In genomic region chr21:29301703-29302102, GRCh38 we compare ENCODE assay signal across 10 cellular contexts. TPM values are rescaled to one million over a fixed set of nuclear protein-coding genes. Genes with fewer than 3 reads are reported as not detected.
A peak's percentile ranks its signal among the peaks of the same experiment; 100 is the strongest.
DNase-seq lines count a peak whose midpoint lies in the region; ATAC-seq and TF ChIP-seq lines count a peak whose summit lies in the region.
"Had no signal": no experiment of that assay in that cellular context is flagged by ENCODE, and none has a peak within 500 bp of the region (broad histone marks: within the 10 kb centered on the region; RNA-seq: fewer than 3 reads in every experiment).

No MANE protein-coding gene starts in this region.

- DNase-seq in left ventricle myocardium inferior (no peak), left cardiac atrium (no peak), memory B cell (ENCODE audit: low spot score in 2 of 2) (no peak), vagina (ENCODE audit: extremely low spot score in 2 of 2) (no peak), dermis blood vessel endothelial cell (no peak)
- DNase-seq in activated T-helper 2 cell treated with anti-CD3 and anti-CD28 coated beads, Interferon-gamma antibody, Interleukin-2, Interleukin-4, amounts not matched to agents 10 μg/mL and 5 μg/mL and 100 μg/mL, durations not matched to agents 14 hours and 24 hours and 36 hours (ENCODE audit: low spot score) = no peak
- DNase-seq in activated CD4-positive, alpha-beta T cell treated with anti-CD3 and anti-CD28 coated beads for 1 hour = no peak
- DNase-seq: amniotic stem cell had no signal

- peak overlapping the region; percentile 34 for H3K4me3 Mint-ChIP-seq in activated T-helper 2 cell treated with anti-CD3 and anti-CD28 coated beads, Interferon-gamma antibody, Interleukin-2, Interleukin-4, amounts not matched to agents 10 μg/mL and 5 μg/mL and 100 μg/mL, durations not matched to agents 14 hours and 24 hours and 36 hours (ENCODE audit: low read depth)
- peak overlapping the region; percentile 21 for H3K4me3 Mint-ChIP-seq in memory B cell

- H3K9me3 Mint-ChIP-seq in activated T-helper 2 cell treated with anti-CD3 and anti-CD28 coated beads, Interferon-gamma antibody, Interleukin-2, Interleukin-4, amounts not matched to agents 10 μg/mL and 5 μg/mL and 100 μg/mL, durations not matched to agents 14 hours and 24 hours and 36 hours = no peaks in the 10 kb centered on the region
- H3K9me3 Mint-ChIP-seq in memory B cell = peaks cover 3% of the 10 kb centered on the region

- H3K36me3 ChIP-seq in left ventricle myocardium inferior = no peaks in the 10 kb centered on the region
- no peaks in the 10 kb centered on the region for H3K36me3 ChIP-seq in vagina

- intact Hi-C loops in left ventricle myocardium inferior (cut with micrococcal nuclease) = no loop called here
- intact Hi-C loops in left cardiac atrium (cut with DNase I) = loop anchor here in 1 of 2 donors (5.0 kb wide), 1 partner anchor 224 kb away; no protein-coding TSS in a partner anchor
- intact Hi-C loops in activated T-helper 2 cell treated with anti-CD3 and anti-CD28 coated beads, Interferon-gamma antibody, Interleukin-2, Interleukin-4, amounts not matched to agents 10 μg/mL and 5 μg/mL and 100 μg/mL, durations not matched to agents 14 hours and 24 hours and 36 hours (cut with micrococcal nuclease) = loop anchor here (2.0 to 5.0 kb wide), 2 partner anchors 154 to 209 kb away; no protein-coding TSS in a partner anchor
- intact Hi-C loops in vagina (cut with DNase I) = no loop called here

- no peak for TF ChIP-seq POLR2A in vagina (IDR thresholded peaks at IDR 0.05)

- H3K27ac ChIP-seq in left ventricle myocardium inferior (replicated peaks) = no peak overlapping the region
- H3K27ac ChIP-seq in vagina = peak overlapping the region; percentile 28

- H3K9me3 ChIP-seq in left ventricle myocardium inferior (replicated peaks) (no peaks in the 10 kb centered on the region), vagina (no peaks in the 10 kb centered on the region)

- H3K36me3 Mint-ChIP-seq in activated T-helper 2 cell treated with anti-CD3 and anti-CD28 coated beads, Interferon-gamma antibody, Interleukin-2, Interleukin-4, amounts not matched to agents 10 μg/mL and 5 μg/mL and 100 μg/mL, durations not matched to agents 14 hours and 24 hours and 36 hours (ENCODE audit: low read depth) = peaks cover 15% of the 10 kb centered on the region
- peaks cover 6% of the 10 kb centered on the region for H3K36me3 Mint-ChIP-seq in memory B cell

- H3K27me3 ChIP-seq in left ventricle myocardium inferior (ENCODE audit: low read depth) (no peaks in the 10 kb centered on the region), vagina (no peaks in the 10 kb centered on the region)

- peaks cover 52% of the 10 kb centered on the region for H3K4me1 Mint-ChIP-seq in activated T-helper 2 cell treated with anti-CD3 and anti-CD28 coated beads, Interferon-gamma antibody, Interleukin-2, Interleukin-4, amounts not matched to agents 10 μg/mL and 5 μg/mL and 100 μg/mL, durations not matched to agents 14 hours and 24 hours and 36 hours (ENCODE audit: low read depth)
- peaks cover 52% of the 10 kb centered on the region for H3K4me1 Mint-ChIP-seq in memory B cell

- TF ChIP-seq CTCF in left ventricle myocardium inferior (IDR thresholded peaks at IDR 0.05; ENCODE audit: borderline replicate concordance) (no peak), vagina (IDR thresholded peaks at IDR 0.05) (no peak)

- H3K4me3 ChIP-seq in left ventricle myocardium inferior = peak overlapping the region; percentile 85
- peak overlapping the region in 1 of 2 donors; percentile 11 for H3K4me3 ChIP-seq in vagina

- H3K4me1 ChIP-seq in left ventricle myocardium inferior (peaks cover 85% of the 10 kb centered on the region), vagina (peaks cover 76% of the 10 kb centered on the region)

- no peak for ATAC-seq in left cardiac atrium
- no peak for ATAC-seq in memory B cell (ENCODE audit: low read depth)
- ATAC-seq in HG03565 (IDR thresholded peaks at IDR 0.05; ENCODE audit: unreplicated experiment) = no peak
- ATAC-seq: HCT116 had no signal

- H3K27me3 Mint-ChIP-seq in activated T-helper 2 cell treated with anti-CD3 and anti-CD28 coated beads, Interferon-gamma antibody, Interleukin-2, Interleukin-4, amounts not matched to agents 10 μg/mL and 5 μg/mL and 100 μg/mL, durations not matched to agents 14 hours and 24 hours and 36 hours (ENCODE audit: low read depth) = peaks cover 6% of the 10 kb centered on the region
- H3K27me3 Mint-ChIP-seq in memory B cell = no peaks in the 10 kb centered on the region

- no peak overlapping the region for H3K27ac Mint-ChIP-seq in activated T-helper 2 cell treated with anti-CD3 and anti-CD28 coated beads, Interferon-gamma antibody, Interleukin-2, Interleukin-4, amounts not matched to agents 10 μg/mL and 5 μg/mL and 100 μg/mL, durations not matched to agents 14 hours and 24 hours and 36 hours
- peak overlapping the region; percentile 98 for H3K27ac Mint-ChIP-seq in memory B cell

RNA-seq across cellular contexts. Expression of gene BACH1, which starts 3.0 kb away (rescaled TPM):
- total RNA-seq in left ventricle myocardium inferior (38.3 TPM), left cardiac atrium (10 to 100 TPM; 35.3 to 59.3 TPM), vagina (33.1 TPM), dermis blood vessel endothelial cell (30.4 and 48.0 TPM in 2 replicates)
- total RNA-seq in activated T-helper 2 cell treated with anti-CD3 and anti-CD28 coated beads, Interferon-gamma antibody, Interleukin-2, Interleukin-4, amounts not matched to agents 10 μg/mL and 5 μg/mL and 100 μg/mL, durations not matched to agents 14 hours and 24 hours and 36 hours = 35.2 and 37.9 TPM in 2 replicates
